In genomic region chr10:26483554-26483953, GRCh38 we compare ENCODE assay signal across 1 cellular context.
A peak's percentile ranks its signal among the peaks of the same experiment; 100 is the strongest.
TF ChIP-seq lines count a peak whose summit lies in the region.

No MANE protein-coding gene starts in this region.

TF ChIP-seq in GM12878, 131 proteins besides CTCF, POLR2A, EP300 and RAD21:
- TF ChIP-seq, protein P1, sequence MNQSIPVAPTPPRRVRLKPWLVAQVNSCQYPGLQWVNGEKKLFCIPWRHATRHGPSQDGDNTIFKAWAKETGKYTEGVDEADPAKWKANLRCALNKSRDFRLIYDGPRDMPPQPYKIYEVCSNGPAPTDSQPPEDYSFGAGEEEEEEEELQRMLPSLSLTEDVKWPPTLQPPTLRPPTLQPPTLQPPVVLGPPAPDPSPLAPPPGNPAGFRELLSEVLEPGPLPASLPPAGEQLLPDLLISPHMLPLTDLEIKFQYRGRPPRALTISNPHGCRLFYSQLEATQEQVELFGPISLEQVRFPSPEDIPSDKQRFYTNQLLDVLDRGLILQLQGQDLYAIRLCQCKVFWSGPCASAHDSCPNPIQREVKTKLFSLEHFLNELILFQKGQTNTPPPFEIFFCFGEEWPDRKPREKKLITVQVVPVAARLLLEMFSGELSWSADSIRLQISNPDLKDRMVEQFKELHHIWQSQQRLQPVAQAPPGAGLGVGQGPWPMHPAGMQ (IDR thresholded peaks at IDR 0.05; ENCODE audit: borderline replicate concordance), result no peak
- TF ChIP-seq TCF12 (IDR thresholded peaks at IDR 0.05; ENCODE audit: low read depth, low read length) (no peak), SP1 (IDR thresholded peaks at IDR 0.05; ENCODE audit: low read depth, low read length) (no peak), JUNB (IDR thresholded peaks at IDR 0.05) (peak; percentile 19; the same call in 1 of the 2 replicates)
- TF ChIP-seq, protein P2, sequence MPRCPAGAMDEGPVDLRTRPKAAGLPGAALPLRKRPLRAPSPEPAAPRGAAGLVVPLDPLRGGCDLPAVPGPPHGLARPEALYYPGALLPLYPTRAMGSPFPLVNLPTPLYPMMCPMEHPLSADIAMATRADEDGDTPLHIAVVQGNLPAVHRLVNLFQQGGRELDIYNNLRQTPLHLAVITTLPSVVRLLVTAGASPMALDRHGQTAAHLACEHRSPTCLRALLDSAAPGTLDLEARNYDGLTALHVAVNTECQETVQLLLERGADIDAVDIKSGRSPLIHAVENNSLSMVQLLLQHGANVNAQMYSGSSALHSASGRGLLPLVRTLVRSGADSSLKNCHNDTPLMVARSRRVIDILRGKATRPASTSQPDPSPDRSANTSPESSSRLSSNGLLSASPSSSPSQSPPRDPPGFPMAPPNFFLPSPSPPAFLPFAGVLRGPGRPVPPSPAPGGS (IDR thresholded peaks at IDR 0.05; ENCODE audit: borderline replicate concordance, insufficient read depth, low read depth, low read length, poor library complexity, severe bottlenecking), result peak; percentile 67
